ENCODE assay signal across 20 cellular contexts in the genomic region with DNA sequence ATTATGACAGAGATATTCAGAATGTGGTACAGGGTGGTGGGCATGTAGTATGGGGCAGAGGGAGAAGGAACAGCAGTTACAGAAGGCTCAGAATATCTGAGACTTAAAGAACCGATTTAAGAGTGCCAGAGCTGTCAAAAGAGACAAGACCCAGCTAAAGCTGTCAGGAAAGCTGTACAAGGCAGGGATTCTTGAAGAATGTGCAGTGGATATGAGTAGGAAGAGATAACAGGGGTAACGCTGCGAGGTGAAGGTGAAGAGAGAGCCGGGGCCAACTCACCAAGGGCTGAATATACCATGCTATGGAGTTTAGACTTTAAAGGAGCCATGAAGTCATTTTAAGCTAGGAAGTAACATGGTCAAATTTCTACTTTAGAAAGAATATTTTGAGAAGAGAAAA.
A peak's percentile ranks its signal among the peaks of the same experiment; 100 is the strongest.
DNase-seq lines count a peak whose midpoint lies in the region; ATAC-seq and TF ChIP-seq lines count a peak whose summit lies in the region.
"Had no signal": no experiment of that assay in that cellular context is flagged by ENCODE, and none has a peak within 500 bp of the region (broad histone marks: within the 10 kb centered on the region; RNA-seq: fewer than 3 reads in every experiment).

No MANE protein-coding gene starts in this region.

- WGBS in sigmoid colon, 2 donors, result 82 to 86% methylated on average over 4 of the region's 4 CpGs

- H3K4me3 Mint-ChIP-seq in chondrocyte (ENCODE audit: unreplicated experiment), result no peak overlapping the region
- no peak overlapping the region for H3K4me3 Mint-ChIP-seq in progenitor cell of endocrine pancreas (ENCODE audit: low read depth)
- H3K4me3 Mint-ChIP-seq: B cell; CD4-positive, CD25-positive, alpha-beta regulatory T cell; CD8-positive, alpha-beta memory T cell had no signal

- no peaks in the 10 kb centered on the region for H3K36me3 ChIP-seq in cardiac muscle cell
- H3K36me3 ChIP-seq in sigmoid colon, result no peaks in the 10 kb centered on the region
- H3K36me3 ChIP-seq in osteoblast (ENCODE audit: insufficient read depth, low read length), result no peaks in the 10 kb centered on the region
- H3K36me3 ChIP-seq: BLaER1 had no signal

- H3K27me3 ChIP-seq in cardiac muscle cell (no peaks in the 10 kb centered on the region), sigmoid colon (no peaks in the 10 kb centered on the region), osteoblast (ENCODE audit: insufficient read depth, low read length) (no peaks in the 10 kb centered on the region)
- H3K27me3 ChIP-seq: BLaER1 had no signal

- H3K9me3 ChIP-seq in cardiac muscle cell (ENCODE audit: low read depth), result no peaks in the 10 kb centered on the region
- H3K9me3 ChIP-seq in sigmoid colon, result no peaks in the 10 kb centered on the region
- H3K9me3 ChIP-seq in osteoblast (ENCODE audit: low read depth, low read length), result no peaks in the 10 kb centered on the region
- H3K9me3 ChIP-seq: BLaER1 had no signal

- H3K4me1 Mint-ChIP-seq in chondrocyte (ENCODE audit: low read depth), result peaks cover under 1% of the 10 kb centered on the region
- no peaks in the 10 kb centered on the region for H3K4me1 Mint-ChIP-seq in progenitor cell of endocrine pancreas (ENCODE audit: low read depth)
- H3K4me1 Mint-ChIP-seq: B cell; CD8-positive, alpha-beta memory T cell had no signal

- H3K27ac ChIP-seq in cardiac muscle cell (peak overlapping the region; percentile 58), sigmoid colon (no peak overlapping the region), osteoblast (ENCODE audit: low read depth, low read length) (no peak overlapping the region)
- H3K27ac ChIP-seq: 22Rv1, BLaER1, C4-2B, GM23248 had no signal

- H3K79me2 ChIP-seq in osteoblast (ENCODE audit: insufficient read depth, low read length), result no peaks in the 10 kb centered on the region

- H3K36me3 Mint-ChIP-seq in chondrocyte (ENCODE audit: low read depth) (no peaks in the 10 kb centered on the region), progenitor cell of endocrine pancreas (ENCODE audit: insufficient read depth) (no peaks in the 10 kb centered on the region)
- H3K36me3 Mint-ChIP-seq: CD4-positive, CD25-positive, alpha-beta regulatory T cell; CD8-positive, alpha-beta memory T cell had no signal

- no peak overlapping the region for H3K4me2 ChIP-seq in osteoblast (ENCODE audit: insufficient read depth, low read length)
- H3K4me2 ChIP-seq: BLaER1 had no signal

- H3K9me3 Mint-ChIP-seq in chondrocyte (ENCODE audit: low read depth) (no peaks in the 10 kb centered on the region), progenitor cell of endocrine pancreas (ENCODE audit: low read depth) (no peaks in the 10 kb centered on the region)
- H3K9me3 Mint-ChIP-seq: CD8-positive, alpha-beta memory T cell had no signal

- no peak for TF ChIP-seq EP300 in sigmoid colon (IDR thresholded peaks at IDR 0.05)

- H3K4me1 ChIP-seq in cardiac muscle cell (ENCODE audit: low read depth) (peaks cover 13% of the 10 kb centered on the region), sigmoid colon (no peaks in the 10 kb centered on the region), osteoblast (ENCODE audit: insufficient read depth, low read length) (peaks cover 10% of the 10 kb centered on the region)
- H3K4me1 ChIP-seq: BLaER1 had no signal

- H3K27ac Mint-ChIP-seq in chondrocyte (ENCODE audit: unreplicated experiment) (peak overlapping the region; percentile 25), progenitor cell of endocrine pancreas (peak overlapping the region; percentile 65)
- H3K27ac Mint-ChIP-seq: B cell; CD4-positive, CD25-positive, alpha-beta regulatory T cell; CD8-positive, alpha-beta memory T cell had no signal

- intact Hi-C loops in Right ventricle myocardium superior (cut with DNase I), result no loop called here
- intact Hi-C loops in sigmoid colon (cut with DNase I), result no loop called here

- no peaks in the 10 kb centered on the region for H4K20me1 ChIP-seq in osteoblast (ENCODE audit: insufficient read depth, low read length)
- H4K20me1 ChIP-seq: BLaER1 had no signal

- no peak for ATAC-seq in Right ventricle myocardium superior (ENCODE audit: poor library complexity)
- ATAC-seq: GM12878 had no signal

- no peak overlapping the region for H2AFZ ChIP-seq in osteoblast (ENCODE audit: low read length)
- H2AFZ ChIP-seq: GM23248 had no signal

- TF ChIP-seq CTCF in cardiac muscle cell (IDR thresholded peaks at IDR 0.05; ENCODE audit: low read depth, low read length) (no peak), chondrocyte (IDR thresholded peaks at IDR 0.05) (no peak), progenitor cell of endocrine pancreas (IDR thresholded peaks at IDR 0.05; ENCODE audit: unreplicated experiment) (no peak), sigmoid colon (IDR thresholded peaks at IDR 0.05) (no peak), osteoblast (IDR thresholded peaks at IDR 0.05; ENCODE audit: extremely low read depth, low read depth, low read length) (no peak)

- TF ChIP-seq POLR2A in sigmoid colon (IDR thresholded peaks at IDR 0.05), result no peak

- H3K4me3 ChIP-seq in cardiac muscle cell (no peak overlapping the region), sigmoid colon (no peak overlapping the region), osteoblast (ENCODE audit: insufficient read depth, low read length) (no peak overlapping the region)
- H3K4me3 ChIP-seq: BLaER1, GM12878, GM23248 had no signal

- DNase-seq in cardiac muscle cell (ENCODE audit: low read depth in 1 of 2, low spot score in 1 of 2) (peak in 1 of 2 donors; percentile 63), Right ventricle myocardium superior (no peak), chondrocyte (ENCODE audit: low spot score) (no peak), progenitor cell of endocrine pancreas (ENCODE audit: low spot score, unreplicated experiment) (no peak), sigmoid colon (no peak), osteoblast (ENCODE audit: insufficient read length, low spot score, missing footprints) (no peak), COLO668 (lab: John Stamatoyannopoulos, UW; ENCODE audit: unreplicated experiment) (no peak)
- DNase-seq: CD4-positive, CD25-positive, alpha-beta regulatory T cell; CD8-positive, alpha-beta memory T cell; COR-L47; DMS153; DND-41; GM23248; H7; HCEC 1CT had no signal

- H3K27me3 Mint-ChIP-seq in chondrocyte (ENCODE audit: low read depth), result no peaks in the 10 kb centered on the region
- no peaks in the 10 kb centered on the region for H3K27me3 Mint-ChIP-seq in progenitor cell of endocrine pancreas
- H3K27me3 Mint-ChIP-seq: B cell; CD4-positive, CD25-positive, alpha-beta regulatory T cell; CD8-positive, alpha-beta memory T cell had no signal
